ENCODE assay signal across 1 cellular context in the genomic region with DNA sequence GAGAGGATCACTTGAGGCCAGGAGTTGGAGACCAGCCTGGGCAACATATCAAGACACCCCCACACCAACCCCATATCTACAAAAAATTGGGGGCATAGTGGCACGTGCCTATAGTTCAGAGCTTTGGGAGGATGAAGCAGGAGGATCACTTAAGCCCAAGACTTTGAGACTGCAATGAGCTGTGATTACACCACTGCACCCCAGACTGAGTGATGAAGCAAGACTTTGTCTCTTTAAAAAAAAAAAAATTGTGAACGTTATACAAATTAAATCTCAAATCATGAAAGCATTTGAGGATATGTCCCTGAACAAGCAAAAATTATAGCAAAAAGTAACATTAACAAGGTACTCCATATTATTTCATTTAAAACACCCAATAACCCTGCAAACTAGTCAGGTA.
TF ChIP-seq lines count a peak whose summit lies in the region.

No MANE protein-coding gene starts in this region.

TF ChIP-seq in neural cell, 6 proteins besides CTCF, POLR2A, EP300 and RAD21 (continued from another document):
- TF ChIP-seq, protein P1, sequence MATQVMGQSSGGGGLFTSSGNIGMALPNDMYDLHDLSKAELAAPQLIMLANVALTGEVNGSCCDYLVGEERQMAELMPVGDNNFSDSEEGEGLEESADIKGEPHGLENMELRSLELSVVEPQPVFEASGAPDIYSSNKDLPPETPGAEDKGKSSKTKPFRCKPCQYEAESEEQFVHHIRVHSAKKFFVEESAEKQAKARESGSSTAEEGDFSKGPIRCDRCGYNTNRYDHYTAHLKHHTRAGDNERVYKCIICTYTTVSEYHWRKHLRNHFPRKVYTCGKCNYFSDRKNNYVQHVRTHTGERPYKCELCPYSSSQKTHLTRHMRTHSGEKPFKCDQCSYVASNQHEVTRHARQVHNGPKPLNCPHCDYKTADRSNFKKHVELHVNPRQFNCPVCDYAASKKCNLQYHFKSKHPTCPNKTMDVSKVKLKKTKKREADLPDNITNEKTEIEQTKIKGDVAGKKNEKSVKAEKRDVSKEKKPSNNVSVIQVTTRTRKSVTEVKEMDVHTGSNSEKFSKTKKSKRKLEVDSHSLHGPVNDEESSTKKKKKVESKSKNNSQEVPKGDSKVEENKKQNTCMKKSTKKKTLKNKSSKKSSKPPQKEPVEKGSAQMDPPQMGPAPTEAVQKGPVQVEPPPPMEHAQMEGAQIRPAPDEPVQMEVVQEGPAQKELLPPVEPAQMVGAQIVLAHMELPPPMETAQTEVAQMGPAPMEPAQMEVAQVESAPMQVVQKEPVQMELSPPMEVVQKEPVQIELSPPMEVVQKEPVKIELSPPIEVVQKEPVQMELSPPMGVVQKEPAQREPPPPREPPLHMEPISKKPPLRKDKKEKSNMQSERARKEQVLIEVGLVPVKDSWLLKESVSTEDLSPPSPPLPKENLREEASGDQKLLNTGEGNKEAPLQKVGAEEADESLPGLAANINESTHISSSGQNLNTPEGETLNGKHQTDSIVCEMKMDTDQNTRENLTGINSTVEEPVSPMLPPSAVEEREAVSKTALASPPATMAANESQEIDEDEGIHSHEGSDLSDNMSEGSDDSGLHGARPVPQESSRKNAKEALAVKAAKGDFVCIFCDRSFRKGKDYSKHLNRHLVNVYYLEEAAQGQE (IDR thresholded peaks at IDR 0.05; ENCODE audit: borderline replicate concordance): no peak
- TF ChIP-seq EZH2 (IDR thresholded peaks at IDR 0.05; ENCODE audit: borderline replicate concordance, insufficient read depth, low read length, poor library complexity, severe bottlenecking): no peak
- TF ChIP-seq POLR2AphosphoS5 (IDR thresholded peaks at IDR 0.05): no peak
- TF ChIP-seq TAF1 (IDR thresholded peaks at IDR 0.05; ENCODE audit: low read depth): no peak
TF ChIP-seq in neural cell: peak in this region for 0.
